Comparison of ENCODE assay signal across 8 cellular contexts in the genomic region with DNA sequence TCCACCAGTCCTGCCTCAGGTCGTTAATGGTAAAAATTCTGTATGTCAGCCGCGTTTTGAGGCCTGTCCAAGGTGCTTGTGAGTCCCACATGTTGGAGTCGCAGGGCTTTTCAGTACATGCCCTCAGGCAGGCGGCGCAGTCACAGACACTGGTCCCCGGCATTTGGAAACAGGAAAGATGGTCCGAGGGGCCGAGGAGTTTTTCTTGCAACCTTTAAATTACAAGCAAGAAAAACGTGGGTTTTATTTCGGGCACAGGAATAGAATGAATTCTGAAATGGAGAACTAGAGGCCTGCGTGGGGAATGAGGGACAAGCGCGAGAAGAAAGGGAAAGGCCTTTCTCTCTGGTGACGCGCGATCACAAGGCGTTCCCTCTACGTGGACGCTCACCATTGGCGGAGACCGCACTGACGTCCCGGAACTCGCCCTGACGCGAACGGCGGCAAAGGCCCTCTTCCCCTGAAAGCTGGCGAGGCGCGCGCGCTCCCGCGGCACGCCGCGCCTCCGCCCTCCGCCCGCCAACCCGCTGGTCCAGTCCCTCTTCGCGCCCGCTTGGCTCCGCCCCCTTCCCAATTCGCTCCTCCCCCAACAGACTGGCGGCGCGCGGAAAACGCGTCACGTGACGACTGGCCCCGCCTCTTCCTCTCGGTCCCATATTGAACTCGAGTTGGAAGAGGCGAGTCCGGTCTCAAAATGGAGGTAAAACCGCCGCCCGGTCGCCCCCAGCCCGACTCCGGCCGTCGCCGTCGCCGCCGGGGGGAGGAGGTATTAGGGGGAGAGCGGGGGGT. TPM values are rescaled to one million over a fixed set of nuclear protein-coding genes. Genes with fewer than 3 reads are reported as not detected.
DNase-seq lines count a peak whose midpoint lies in the region; ATAC-seq and TF ChIP-seq lines count a peak whose summit lies in the region.

A gene (plus strand): TSS at position 689 of the 789 bp plus-strand sequence. CDS start 6 bp downstream, at position 695.

- H3K4me1 ChIP-seq in heart right ventricle (peaks cover 8 to 53% (median 48%) of the 10 kb centered on the region in 9 donors), upper lobe of left lung (peaks cover 35 to 46% (median 44%) of the 10 kb centered on the region in 4 donors)

- WGBS in heart right ventricle, 2 donors = 5 to 7% methylated on average over 73 to 74 of the region's 74 CpGs
- 0% methylated on average over 26 to 61 of the region's 74 CpGs for WGBS in upper lobe of left lung, 2 donors

- H3K9me3 ChIP-seq in heart right ventricle (no peaks in the 10 kb centered on the region), upper lobe of left lung (no peaks in the 10 kb centered on the region)

- ATAC-seq in HG02870 (IDR thresholded peaks at IDR 0.05; ENCODE audit: unreplicated experiment) = peak; percentile 82
- peak; percentile 95 to 97 (median 96) for ATAC-seq in heart right ventricle
- ATAC-seq in upper lobe of left lung (ENCODE audit: low FRiP score in 2 of 2) = peak; percentile 97 to 100

- H3K27me3 ChIP-seq in heart right ventricle = no peaks in the 10 kb centered on the region
- no peaks in the 10 kb centered on the region for H3K27me3 ChIP-seq in upper lobe of left lung

- H3K27ac ChIP-seq in heart right ventricle (peak within 1 kb of the TSS; percentile 93 to 100 (median 99)), upper lobe of left lung (peak within 1 kb of the TSS; percentile 98 to 100 (median 100))

- TF ChIP-seq POLR2A in upper lobe of left lung (IDR thresholded peaks at IDR 0.05) = peak; percentile 60 to 97 (median 96)

- H3K36me3 ChIP-seq in heart right ventricle (peaks cover 0 to 35% (median 18%) of the 10 kb centered on the region in 9 donors), upper lobe of left lung (peaks cover 3 to 36% (median 13%) of the 10 kb centered on the region in 4 donors)

- TF ChIP-seq EP300 in upper lobe of left lung (IDR thresholded peaks at IDR 0.05) = peak in 3 of 4 donors; percentile 19 to 91 (median 38)

- DNase-seq in GM13976 (ENCODE audit: low spot score) (peak; percentile 99), NCI-H146 treated with DMSO at 0.1 percent for 48 hours (lab: John Stamatoyannopoulos, UW; ENCODE audit: unreplicated experiment) (peak; percentile 88), amniotic epithelial cell (ENCODE audit: low read depth) (peak; percentile 98), heart right ventricle (peak; percentile 99 to 100), posterior cingulate gyrus (peak; percentile 99 to 100 (median 99)), upper lobe of left lung (peak; percentile 99 to 100)

- H3K4me3 ChIP-seq in heart right ventricle (peak within 1 kb of the TSS; percentile 69 to 96 (median 86)), upper lobe of left lung (peak within 1 kb of the TSS; percentile 56 to 74 (median 64))

- intact Hi-C loops in T-helper 1 cell treated with Interleukin-12 subunit alpha and Interleukin-12 subunit beta and Interleukin-4 antibody, amounts not matched to agents 30 ng/mL and 1 ng/mL, for 36 hours (cut with micrococcal nuclease) = loop anchor here (1.0 to 2.0 kb wide), 11 partner anchors 28 to 1239 kb away; a partner anchor contains a TSS
- intact Hi-C loops in heart right ventricle (cut with DNase I) = loop anchor here in 8 of 10 donors (1.0 to 5.0 kb wide), 9 partner anchors 29 to 120 kb away; a partner anchor contains a TSS
- intact Hi-C loops in posterior cingulate gyrus (cut with DNase I) = loop anchor here (1.0 to 2.0 kb wide), 2 partner anchors 47 to 52 kb away; a partner anchor contains a TSS

- TF ChIP-seq CTCF in GM13976 (IDR thresholded peaks at IDR 0.05; ENCODE audit: borderline replicate concordance, control extremely low read depth, extremely low read depth, insufficient read depth, missing control alignments) = peak; percentile 9
- peak in 7 of 9 donors; percentile 16 to 60 (median 29) for TF ChIP-seq CTCF in heart right ventricle (IDR thresholded peaks at IDR 0.05)
- peak in 4 of 6 experiments; percentile 17 to 33 (median 22) for TF ChIP-seq CTCF in upper lobe of left lung (IDR thresholded peaks at IDR 0.05)

- in situ Hi-C loops in GM13976 (cut with MboI; ENCODE audit: low sequenced_read_pairs, unreplicated experiment) = no loop called here

RNA-seq across cellular contexts. Expression of the gene that starts here (rescaled TPM):
- 295 and 307 TPM in 2 replicates for total RNA-seq in T-helper 1 cell treated with Interleukin-12 subunit alpha and Interleukin-12 subunit beta and Interleukin-4 antibody, amounts not matched to agents 30 ng/mL and 1 ng/mL, for 36 hours
- total RNA-seq in heart right ventricle (10 to 100 TPM; 63.7 to 93.8 (median 77.6) TPM), upper lobe of left lung (100 to 1,000 TPM in 2 of 6 donors, 10 to 100 TPM in 4; 53.2 to 146 (median 89.0) TPM)
- polyA plus RNA-seq in heart right ventricle = 10 to 100 TPM; 78.3 to 93.7 TPM

Comparison
In these comparisons a context has a peak if more than half of its experiments do, and no peak if none do; other contexts are left out.
1. Peak in every context shown above with its lines: DNase-seq, ATAC-seq, H3K4me3 ChIP-seq and H3K27ac ChIP-seq.